1 cellular context compared by ENCODE assay signal in genomic region chr5:174003795-174004194, GRCh38.
TF ChIP-seq lines count a peak whose summit lies in the region.

No MANE protein-coding gene starts in this region.

TF ChIP-seq in H1, 55 proteins besides CTCF, POLR2A, EP300 and RAD21:
- TF ChIP-seq, protein P1, sequence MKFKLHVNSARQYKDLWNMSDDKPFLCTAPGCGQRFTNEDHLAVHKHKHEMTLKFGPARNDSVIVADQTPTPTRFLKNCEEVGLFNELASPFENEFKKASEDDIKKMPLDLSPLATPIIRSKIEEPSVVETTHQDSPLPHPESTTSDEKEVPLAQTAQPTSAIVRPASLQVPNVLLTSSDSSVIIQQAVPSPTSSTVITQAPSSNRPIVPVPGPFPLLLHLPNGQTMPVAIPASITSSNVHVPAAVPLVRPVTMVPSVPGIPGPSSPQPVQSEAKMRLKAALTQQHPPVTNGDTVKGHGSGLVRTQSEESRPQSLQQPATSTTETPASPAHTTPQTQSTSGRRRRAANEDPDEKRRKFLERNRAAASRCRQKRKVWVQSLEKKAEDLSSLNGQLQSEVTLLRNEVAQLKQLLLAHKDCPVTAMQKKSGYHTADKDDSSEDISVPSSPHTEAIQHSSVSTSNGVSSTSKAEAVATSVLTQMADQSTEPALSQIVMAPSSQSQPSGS (IDR thresholded peaks at IDR 0.05; ENCODE audit: low read length) = no peak
- TF ChIP-seq NRF1 (IDR thresholded peaks at IDR 0.05; ENCODE audit: low read depth, low read length) (no peak), CBX5 (IDR thresholded peaks at IDR 0.05; ENCODE audit: low read depth, low read length) (no peak), JUN (IDR thresholded peaks at IDR 0.05; ENCODE audit: low read depth, low read length) (no peak), KDM5A (IDR thresholded peaks at IDR 0.05; ENCODE audit: low read length) (no peak), SIX5 (IDR thresholded peaks at IDR 0.05; ENCODE audit: low read depth, low read length) (no peak), CBX8 (IDR thresholded peaks at IDR 0.05; ENCODE audit: borderline replicate concordance, low read depth, low read length) (no peak), SRF (IDR thresholded peaks at IDR 0.05; ENCODE audit: low read depth, low read length) (no peak), SAP30 (IDR thresholded peaks at IDR 0.05; ENCODE audit: insufficient read depth, insufficient replicate concordance, low read length) (no peak)
